9 cellular contexts compared by ENCODE assay signal in the genomic region with DNA sequence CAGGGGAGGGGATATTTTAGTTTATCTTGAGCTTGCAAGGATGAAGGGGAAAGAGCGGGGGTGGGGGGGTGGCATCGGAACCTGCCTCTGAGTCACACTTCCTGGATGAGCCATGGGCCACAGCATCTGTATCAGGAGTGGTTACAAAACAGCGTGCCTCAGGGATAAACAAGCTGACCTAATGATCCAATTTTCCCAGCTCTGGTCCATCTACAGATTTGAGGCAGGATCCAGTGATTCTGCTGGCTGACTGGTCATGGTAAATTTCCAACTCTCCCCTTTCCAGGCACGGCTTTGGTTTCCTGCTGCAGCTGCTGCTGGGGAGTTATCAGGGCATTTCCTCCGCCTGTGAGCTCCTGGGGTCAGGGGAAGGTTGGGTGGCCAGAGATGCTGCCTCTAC. TPM values are rescaled to one million over a fixed set of nuclear protein-coding genes. Genes with fewer than 3 reads are reported as not detected.
DNase-seq lines count a peak whose midpoint lies in the region; ATAC-seq lines count a peak whose summit lies in the region.
"Had no signal": no experiment of that assay in that cellular context is flagged by ENCODE, and none has a peak within 500 bp of the region (broad histone marks: within the 10 kb centered on the region; RNA-seq: fewer than 3 reads in every experiment).

No MANE protein-coding gene starts in this region.

- H3K27ac ChIP-seq in mesodermal cell (ENCODE audit: low read depth, low read length, severe bottlenecking) = peak overlapping the region; percentile 89
- H3K27ac ChIP-seq: parathyroid adenoma had no signal

- ATAC-seq in GM19328 (IDR thresholded peaks at IDR 0.05; ENCODE audit: unreplicated experiment) = no peak

- DNase-seq in ELF-1 (ENCODE audit: low read depth, low spot score) = peak; percentile 79
- DNase-seq in SW 1271 (lab: John Stamatoyannopoulos, UW) = peak; percentile 83 to 96
- peak; percentile 53 for DNase-seq in astrocyte of the hippocampus (ENCODE audit: low read depth, low spot score)
- no peak for DNase-seq in GM19238 (ENCODE audit: insufficient read length, low spot score)
- no peak for DNase-seq in NCI-H526 treated with DMSO at 0.1 percent for 48 hours (lab: John Stamatoyannopoulos, UW)
- DNase-seq in NCI-H524 (lab: John Stamatoyannopoulos, UW) = no peak

- H3K4me1 ChIP-seq in mesodermal cell (ENCODE audit: control insufficient read depth, insufficient read depth, low read length, poor library complexity, severe bottlenecking) = peaks cover 28% of the 10 kb centered on the region
- H3K4me1 ChIP-seq: parathyroid adenoma had no signal

- H3K36me3 ChIP-seq in mesodermal cell (ENCODE audit: control insufficient read depth, insufficient read depth, low read length) = no peaks in the 10 kb centered on the region

- 37 to 46% methylated on average over 3 of the region's 5 CpGs for WGBS in mesodermal cell (ENCODE audit: insufficient coverage in 2 of 2), 2 experiments

- H3K9me3 ChIP-seq in mesodermal cell (ENCODE audit: control insufficient read depth, low read length) = peaks cover 19% of the 10 kb centered on the region

- H3K4me3 ChIP-seq in mesodermal cell (ENCODE audit: extremely low read depth, insufficient read depth, low read length, poor library complexity, severe bottlenecking) = no peak overlapping the region

RNA-seq across cellular contexts. Expression of a gene that starts 4.8 kb away (rescaled TPM):
- polyA plus RNA-seq in mesodermal cell (2013, experiment 1 of 2) = 43.1 TPM
- 37.4 TPM for polyA plus RNA-seq in mesodermal cell (2013, experiment 2 of 2)

Comparison
In these comparisons a context has a peak if more than half of its experiments do, and no peak if none do; other contexts are left out.
1. DNase-seq: peak in ELF-1 (single experiment), SW 1271 (2 of 2) and astrocyte of the hippocampus (single experiment); none in GM19238 (single experiment), NCI-H526 treated with DMSO at 0.1 percent for 48 hours (single experiment) and NCI-H524 (0 of 2).